Comparison of ENCODE assay signal across 14 cellular contexts in the genomic region with DNA sequence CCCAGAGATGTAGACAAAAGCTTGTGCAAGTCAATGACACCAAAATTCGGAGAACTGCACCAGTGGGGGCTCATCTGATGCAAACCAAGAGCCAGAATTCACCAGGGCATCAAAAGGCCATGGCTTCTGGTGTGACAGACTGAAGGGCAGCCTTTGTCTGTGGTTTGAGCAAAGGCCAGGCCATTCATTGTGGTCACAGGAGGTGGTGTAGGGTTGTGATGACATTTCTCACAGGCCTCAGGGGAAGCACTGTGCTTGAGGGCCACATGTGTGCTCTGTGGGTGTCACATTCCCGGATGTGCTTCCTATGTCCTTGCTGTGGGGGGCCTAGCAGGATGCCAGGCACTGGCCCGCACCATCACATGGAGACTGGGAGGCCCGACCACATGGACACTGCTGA. TPM values are rescaled to one million over a fixed set of nuclear protein-coding genes. Genes with fewer than 3 reads are reported as not detected.
DNase-seq lines count a peak whose midpoint lies in the region; ATAC-seq and TF ChIP-seq lines count a peak whose summit lies in the region.
"Had no signal": no experiment of that assay in that cellular context is flagged by ENCODE, and none has a peak within 500 bp of the region (broad histone marks: within the 10 kb centered on the region; RNA-seq: fewer than 3 reads in every experiment).

No MANE protein-coding gene starts in this region.

- H4K20me1 ChIP-seq in mammary epithelial cell (ENCODE audit: insufficient read depth, low read length): no peaks in the 10 kb centered on the region

- peak overlapping the region; percentile 78 for H3K27ac Mint-ChIP-seq in activated naive CD8-positive, alpha-beta T cell treated with anti-CD3 and anti-CD28 coated beads for 36 hours
- H3K27ac Mint-ChIP-seq: T-helper 1 cell treated with Interleukin-12 subunit alpha and Interleukin-12 subunit beta and Interleukin-4 antibody, amounts not matched to agents 30 μg/mL and 1 μg/mL, for 36 hours had no signal

- no TSS peak for BruUV-seq in mammary epithelial cell (replicated peaks; lab: Mats Ljungman, UMichigan)

- H3K4me2 ChIP-seq in mammary epithelial cell (ENCODE audit: insufficient read depth, low read depth, low read length): no peak overlapping the region

- H3K36me3 ChIP-seq in breast epithelium (no peaks in the 10 kb centered on the region), mammary epithelial cell (ENCODE audit: insufficient read depth, low read length) (no peaks in the 10 kb centered on the region)
- H3K36me3 ChIP-seq: transverse colon had no signal

- H3K27me3 ChIP-seq in breast epithelium (no peaks in the 10 kb centered on the region), mammary epithelial cell (ENCODE audit: insufficient read depth, low read length) (no peaks in the 10 kb centered on the region)
- H3K27me3 ChIP-seq: transverse colon had no signal

- no peaks in the 10 kb centered on the region for H3K9me3 ChIP-seq in breast epithelium
- H3K9me3 ChIP-seq in mammary epithelial cell (replicated peaks; ENCODE audit: insufficient read depth, low read length): no peaks in the 10 kb centered on the region
- H3K9me3 ChIP-seq: transverse colon had no signal

- no peaks in the 10 kb centered on the region for H3K4me1 ChIP-seq in breast epithelium
- no peaks in the 10 kb centered on the region for H3K4me1 ChIP-seq in mammary epithelial cell (ENCODE audit: insufficient read depth, low read length)
- H3K4me1 ChIP-seq: transverse colon had no signal

- WGBS in mammary epithelial cell (ENCODE audit: low coverage, missing lambda C conversion rate): 50% methylated on average over 4 of the region's 4 CpGs

- no peaks in the 10 kb centered on the region for H3K27me3 Mint-ChIP-seq in activated naive CD8-positive, alpha-beta T cell treated with anti-CD3 and anti-CD28 coated beads for 36 hours

- H3K79me2 ChIP-seq in mammary epithelial cell (ENCODE audit: insufficient read depth, low read length): no peaks in the 10 kb centered on the region

- H3K4me1 Mint-ChIP-seq in activated naive CD8-positive, alpha-beta T cell treated with anti-CD3 and anti-CD28 coated beads for 36 hours: peaks cover 11% of the 10 kb centered on the region

- in situ Hi-C loops in mammary epithelial cell (cut with MboI; ENCODE audit: low sequenced_read_pairs in 2 of 2): no loop called here

- no peak overlapping the region for H2AFZ ChIP-seq in mammary epithelial cell (ENCODE audit: low read depth, low read length)

- no peak overlapping the region for H3K4me3 ChIP-seq in breast epithelium
- no peak overlapping the region for H3K4me3 ChIP-seq in mammary epithelial cell (replicated peaks in 1 of 3; ENCODE audit: insufficient read depth in 1 of 3, low read depth in 2 of 3, low read length in 3 of 3)
- H3K4me3 ChIP-seq: coronary artery, transverse colon had no signal

- TF ChIP-seq CTCF in breast epithelium (IDR thresholded peaks at IDR 0.05) (no peak), mammary epithelial cell (conservative IDR thresholded peaks at IDR 0.05 in 1 of 2, IDR thresholded peaks at IDR 0.05 in 1 of 2; ENCODE audit: extremely low read depth in 1 of 2, insufficient read depth in 1 of 2, low read depth in 1 of 2, low read length in 2 of 2) (no peak)

- peaks cover 7% of the 10 kb centered on the region for H3K36me3 Mint-ChIP-seq in activated naive CD8-positive, alpha-beta T cell treated with anti-CD3 and anti-CD28 coated beads for 36 hours

- H3K9ac ChIP-seq in mammary epithelial cell (ENCODE audit: insufficient read depth, low read length): no peak overlapping the region

- dilution Hi-C loops in mammary epithelial cell (cut with HindIII; ENCODE audit: low sequenced_read_pairs): no loop called here

- TF ChIP-seq POLR2A in breast epithelium (IDR thresholded peaks at IDR 0.05) (no peak), erythroblast (IDR thresholded peaks at IDR 0.05; ENCODE audit: low read length) (no peak)

- CTCF ChIA-PET in mammary epithelial cell (lab: Charles Lee; ENCODE audit: low non-redundant PET): no interaction called here

- DNase-seq in breast epithelium (ENCODE audit: low spot score in 2 of 2) (no peak), mammary epithelial cell (no peak), medulla oblongata (ENCODE audit: extremely low spot score) (peak; percentile 65), left cardiac atrium (no peak), erythroblast (lab: John Stamatoyannopoulos, UW) (no peak)
- peak; percentile 36 for DNase-seq in activated naive CD8-positive, alpha-beta T cell treated with anti-CD3 and anti-CD28 coated beads for 36 hours
- DNase-seq: NCI-H748 treated with DMSO at 0.1 percent for 48 hours; stimulated activated CD4-positive, alpha-beta T cell treated with anti-CD3 and anti-CD28 coated beads, Interleukin-4, amount 100 ng/mL, for 24 hours; transverse colon had no signal

- no peak overlapping the region for H3K4me3 Mint-ChIP-seq in activated naive CD8-positive, alpha-beta T cell treated with anti-CD3 and anti-CD28 coated beads for 36 hours
- H3K4me3 Mint-ChIP-seq: neural crest cell; T-helper 1 cell treated with Interleukin-12 subunit alpha and Interleukin-12 subunit beta and Interleukin-4 antibody, amounts not matched to agents 30 μg/mL and 1 μg/mL, for 36 hours had no signal

- intact Hi-C loops in breast epithelium (cut with DNase I; ENCODE audit: low total_unique reads) (no loop called here), mammary epithelial cell (cut with micrococcal nuclease) (no loop called here), left cardiac atrium (cut with DNase I) (no loop called here)

- H3K27ac ChIP-seq in breast epithelium: peak overlapping the region; percentile 60 to 64
- H3K27ac ChIP-seq in mammary epithelial cell (ENCODE audit: insufficient read depth, low read depth, low read length): no peak overlapping the region
- H3K27ac ChIP-seq: coronary artery, transverse colon had no signal

- no peak for ATAC-seq in left cardiac atrium
- no peak for ATAC-seq in HG03571 (IDR thresholded peaks at IDR 0.05; ENCODE audit: unreplicated experiment)
- no peak for ATAC-seq in GM19324 (IDR thresholded peaks at IDR 0.05; ENCODE audit: low FRiP score, unreplicated experiment)

- H3K9me3 Mint-ChIP-seq in activated naive CD8-positive, alpha-beta T cell treated with anti-CD3 and anti-CD28 coated beads for 36 hours: peaks cover 1% of the 10 kb centered on the region
- H3K9me3 Mint-ChIP-seq: neural crest cell; T-helper 1 cell treated with Interleukin-12 subunit alpha and Interleukin-12 subunit beta and Interleukin-4 antibody, amounts not matched to agents 30 μg/mL and 1 μg/mL, for 36 hours had no signal

RNA-seq across cellular contexts. Expression of gene KCNE1, which starts 22.5 kb away (rescaled TPM):
- 1 to 10 TPM; 1.6 to 6.7 (median 2.2) TPM for total RNA-seq in breast epithelium
- under 1 TPM; 0.19 to 0.33 TPM for total RNA-seq in mammary epithelial cell
- 0.08 TPM for polyA plus RNA-seq in mammary epithelial cell
- not detected for polyA minus RNA-seq in mammary epithelial cell
- under 1 TPM in 1 of 2 experiments, not detected in 1; 0.14 TPM for total RNA-seq in activated naive CD8-positive, alpha-beta T cell treated with anti-CD3 and anti-CD28 coated beads for 36 hours
- 1 to 10 TPM; 4.8 to 7.5 TPM for total RNA-seq in left cardiac atrium

Comparison
In these comparisons a context has a peak if more than half of its experiments do, and no peak if none do; other contexts are left out.
1. DNase-seq: peak in activated naive CD8-positive, alpha-beta T cell treated with anti-CD3 and anti-CD28 coated beads for 36 hours (single experiment) and medulla oblongata (single experiment); none in breast epithelium (0 of 2), mammary epithelial cell (single experiment), left cardiac atrium (single experiment) and erythroblast (0 of 2).